8 cellular contexts compared by ENCODE assay signal in genomic region chrX:154750301-154751120, GRCh38. TPM values are rescaled to one million over a fixed set of nuclear protein-coding genes. Genes with fewer than 3 reads are reported as not detected.
A peak's percentile ranks its signal among the peaks of the same experiment; 100 is the strongest.
DNase-seq lines count a peak whose midpoint lies in the region; ATAC-seq, FAIRE-seq and TF ChIP-seq lines count a peak whose summit lies in the region.

TSS of gene GAB3 (minus strand) at chrX:154751077. CDS start at chrX:154751025, 52 bp downstream.

- intact Hi-C loops in A673 (cut with micrococcal nuclease; ENCODE audit: unreplicated experiment): no loop called here

- H3K9me3 ChIP-seq in A673 (ENCODE audit: low read depth, low read length, poor library complexity, severe bottlenecking) (no peaks in the 10 kb centered on the region), SJCRH30 (replicated peaks) (no peaks in the 10 kb centered on the region)

- peak; percentile 22 for DNase-seq in A673 (ENCODE audit: low spot score)
- peak in 23 of 34 experiments; percentile 6 to 50 (median 28) for DNase-seq in T-cell
- DNase-seq in bronchial epithelial cell (ENCODE audit: low read depth): no peak
- no peak for DNase-seq in SJCRH30

- CTCF ChIA-PET in A673 (lab: Charles Lee): interaction anchor here (1.1 kb wide), 1 partner anchor 12 kb away, joined by 3 read pairs; the partner anchor contains the start of gene DKC1
- CTCF ChIA-PET in T-cell (lab: Charles Lee): interaction anchor here in 1 of 2 donors (1.0 to 4.5 kb wide), 6 partner anchors 12 to 52 kb away, joined by 3 to 29 read pairs (median 4); partner anchors contain the start of gene DKC1

- no TSS peak for BruUV-seq in A673 (replicated peaks; lab: Mats Ljungman, UMichigan)

- H3K36me3 Mint-ChIP-seq in T-cell: no peaks in the 10 kb centered on the region
- no peaks in the 10 kb centered on the region for H3K36me3 Mint-ChIP-seq in stimulated activated memory B cell treated with anti-CD40 and anti-IgM and Interleukin-4, amounts not matched to agents 10 μg/mL and 1 μg/mL and 100 μg/mL, for 72 hours

- H3K36me3 ChIP-seq in A673 (ENCODE audit: insufficient read depth, low read length, poor library complexity, severe bottlenecking) (no peaks in the 10 kb centered on the region), bronchial epithelial cell (ENCODE audit: control insufficient read depth, insufficient read depth, low read length) (no peaks in the 10 kb centered on the region), SJCRH30 (no peaks in the 10 kb centered on the region)

- FAIRE-seq in bronchial epithelial cell (lab: Jason Lieb, UNC): no peak

- H3K4me3 Mint-ChIP-seq in T-cell: peak within 1 kb of the TSS; percentile 69 to 83 (median 70)
- H3K4me3 Mint-ChIP-seq in stimulated activated memory B cell treated with anti-CD40 and anti-IgM and Interleukin-4, amounts not matched to agents 10 μg/mL and 1 μg/mL and 100 μg/mL, for 72 hours: peak within 1 kb of the TSS; percentile 88

- ATAC-seq in GM18867 (IDR thresholded peaks at IDR 0.05; ENCODE audit: unreplicated experiment) (peak; percentile 70), HG03354 (IDR thresholded peaks at IDR 0.05; ENCODE audit: poor library complexity, severe bottlenecking, unreplicated experiment) (peak; percentile 74), T-cell (replicated peaks in 1 of 4) (peak; percentile 71 to 80 (median 79))
- ATAC-seq in stimulated activated memory B cell treated with anti-CD40 and anti-IgM and Interleukin-4, amounts not matched to agents 10 μg/mL and 1 μg/mL and 100 μg/mL, for 72 hours: peak; percentile 86

- TF ChIP-seq CTCF in A673 (conservative IDR thresholded peaks at IDR 0.05; ENCODE audit: low read depth, low read length) (no peak), bronchial epithelial cell (IDR thresholded peaks at IDR 0.05; ENCODE audit: insufficient read depth, low read length, severe bottlenecking) (peak; percentile 1)

- peak within 1 kb of the TSS; percentile 38 for H3K4me3 ChIP-seq in A673 (ENCODE audit: low read depth, low read length, poor library complexity, severe bottlenecking)
- peak within 1 kb of the TSS; percentile 32 for H3K4me3 ChIP-seq in bronchial epithelial cell (ENCODE audit: low read depth, low read length)
- no peak within 1 kb of the TSS for H3K4me3 ChIP-seq in SJCRH30

- H3K27ac Mint-ChIP-seq in T-cell: peak within 1 kb of the TSS; percentile 66 to 81
- H3K27ac Mint-ChIP-seq in stimulated activated memory B cell treated with anti-CD40 and anti-IgM and Interleukin-4, amounts not matched to agents 10 μg/mL and 1 μg/mL and 100 μg/mL, for 72 hours: peak within 1 kb of the TSS; percentile 88

- H3K27me3 Mint-ChIP-seq in T-cell: peaks cover 0 to 19% of the 10 kb centered on the region in 2 donors
- H3K27me3 Mint-ChIP-seq in stimulated activated memory B cell treated with anti-CD40 and anti-IgM and Interleukin-4, amounts not matched to agents 10 μg/mL and 1 μg/mL and 100 μg/mL, for 72 hours: no peaks in the 10 kb centered on the region

- peaks cover 15 to 37% (median 31%) of the 10 kb centered on the region in 3 donors for H3K4me1 Mint-ChIP-seq in T-cell
- no peaks in the 10 kb centered on the region for H3K4me1 Mint-ChIP-seq in stimulated activated memory B cell treated with anti-CD40 and anti-IgM and Interleukin-4, amounts not matched to agents 10 μg/mL and 1 μg/mL and 100 μg/mL, for 72 hours

- POLR2A ChIA-PET in A673 (lab: Charles Lee; ENCODE audit: low non-redundant PET) (no interaction called here), T-cell (lab: Charles Lee) (no interaction called here)

- H3K27me3 ChIP-seq in A673 (replicated peaks; ENCODE audit: insufficient read depth, low read depth, low read length, poor library complexity) (peaks cover 17% of the 10 kb centered on the region), bronchial epithelial cell (ENCODE audit: control insufficient read depth, insufficient read depth, low read length) (peaks cover 6% of the 10 kb centered on the region), layer of hippocampus (ENCODE audit: control insufficient read depth, insufficient read depth, low read length) (no peaks in the 10 kb centered on the region), SJCRH30 (no peaks in the 10 kb centered on the region)

- H3K4me1 ChIP-seq in A673 (ENCODE audit: insufficient read depth, low read length, poor library complexity, severe bottlenecking): no peaks in the 10 kb centered on the region
- H3K4me1 ChIP-seq in SJCRH30: no peaks in the 10 kb centered on the region

- H3K9me3 Mint-ChIP-seq in T-cell: no peaks in the 10 kb centered on the region
- no peaks in the 10 kb centered on the region for H3K9me3 Mint-ChIP-seq in stimulated activated memory B cell treated with anti-CD40 and anti-IgM and Interleukin-4, amounts not matched to agents 10 μg/mL and 1 μg/mL and 100 μg/mL, for 72 hours

- H3K27ac ChIP-seq in A673 (ENCODE audit: low read depth, low read length, poor library complexity, severe bottlenecking): no peak within 1 kb of the TSS
- H3K27ac ChIP-seq in layer of hippocampus (ENCODE audit: low read depth, low read length): peak within 1 kb of the TSS; percentile 33
- no peak within 1 kb of the TSS for H3K27ac ChIP-seq in SJCRH30

RNA-seq across cellular contexts. Expression of gene GAB3, which starts in this region (rescaled TPM):
- total RNA-seq in A673 (2021) (0.09 and 0.31 TPM in 2 replicates), T-cell (10 to 100 TPM in 4 of 5 donors, 1 to 10 TPM in 1; 9.1 to 26.2 (median 18.4) TPM), bronchial epithelial cell (under 0.01 and 0.13 TPM in 2 replicates)
- total RNA-seq in SJCRH30 (2014; rRNA removed; shearing (Covaris generic)): 0.03 TPM in 1 of 2 replicates, not detected in the other

Comparison
In these comparisons a context has a peak if more than half of its experiments do, and no peak if none do; other contexts are left out.
1. Peak in DNase-seq and H3K4me3 ChIP-seq in A673; RNA of the gene not detected or under 1 TPM.
2. DNase-seq: peak in T-cell (23 of 34); none in bronchial epithelial cell (single experiment) and SJCRH30 (0 of 2).
3. Peak in every context shown above with its lines, with median percentiles within 50 percentile points of each other: ATAC-seq.